28 cellular contexts compared by ENCODE assay signal in genomic region chr14:88191605-88192004, GRCh38.
"Had no signal": no experiment of that assay in that cellular context is flagged by ENCODE, and none has a peak within 500 bp of the region (broad histone marks: within the 10 kb centered on the region; RNA-seq: fewer than 3 reads in every experiment).

No MANE protein-coding gene starts in this region.

- H3K4me1 ChIP-seq: parathyroid adenoma had no signal

- DNase-seq: effector CD8-positive, alpha-beta T cell; erythroblast; esophagus squamous epithelium; foreskin melanocyte; glutamatergic neuron; heart right ventricle; hippocampal formation; immature natural killer cell; islet precursor cell; kidney glomerular epithelial cell; left colon; left ventricle myocardium superior; lower lobe of right lung; mucosa of descending colon; naive B cell; stimulated activated CD4-positive, alpha-beta T cell treated with anti-CD3 and anti-CD28 coated beads, Interleukin-2, amount 100 ng/mL, for 24 hours; stimulated activated CD4-positive, alpha-beta T cell treated with anti-CD3 and anti-CD28 coated beads, Interleukin-4, amount 100 ng/mL, for 24 hours; stimulated activated naive CD4-positive, alpha-beta T cell treated with Interleukin-2 at 50 U/mL for 16 hours; stomach; thyroid gland had no signal

- H3K27me3 ChIP-seq: right atrium auricular region, thyroid gland, vagina had no signal

- H3K9me3 ChIP-seq: esophagus squamous epithelium, heart right ventricle, lower lobe of right lung, mucosa of descending colon, neutrophil, right atrium auricular region, stomach, thyroid gland, vagina had no signal

- H3K36me3 ChIP-seq: esophagus squamous epithelium, heart right ventricle, lower lobe of right lung, neutrophil, right atrium auricular region, stomach, thyroid gland, vagina had no signal

- H3K9ac ChIP-seq: parathyroid adenoma had no signal

- ATAC-seq: heart right ventricle; left colon; left ventricle myocardium superior; lower lobe of right lung; mucosa of descending colon; natural killer cell treated with Interleukin-12 subunit alpha and Interleukin-12 subunit beta and Interleukin-15 and Interleukin-18, amount 100 ng/mL, for 72 hours; sciatic nerve; stimulated activated effector memory CD8-positive, alpha-beta T cell treated with anti-CD3 and anti-CD28 coated beads, Interleukin-12 subunit alpha, Interleukin-12 subunit beta, amount 100 ng/mL, for 72 hours had no signal

- H3K4me3 ChIP-seq: coronary artery, esophagus squamous epithelium, heart right ventricle, lower lobe of right lung, mucosa of descending colon, right atrium auricular region, stomach, thyroid gland, vagina had no signal

- H3K27ac ChIP-seq: coronary artery, esophagus squamous epithelium, heart right ventricle, lower lobe of right lung, neutrophil, parathyroid adenoma, right atrium auricular region, stomach, thyroid gland, vagina had no signal
